ENCODE assay signal across 1 cellular context in genomic region chrX:57591284-57592158, GRCh38.
TF ChIP-seq lines count a peak whose summit lies in the region.

TSS of gene ZXDB (plus strand) at chrX:57592011. CDS start at chrX:57592049, 38 bp downstream.

TF ChIP-seq in K562, 482 proteins besides CTCF, POLR2A, EP300 and RAD21:
- TF ChIP-seq, protein P1, sequence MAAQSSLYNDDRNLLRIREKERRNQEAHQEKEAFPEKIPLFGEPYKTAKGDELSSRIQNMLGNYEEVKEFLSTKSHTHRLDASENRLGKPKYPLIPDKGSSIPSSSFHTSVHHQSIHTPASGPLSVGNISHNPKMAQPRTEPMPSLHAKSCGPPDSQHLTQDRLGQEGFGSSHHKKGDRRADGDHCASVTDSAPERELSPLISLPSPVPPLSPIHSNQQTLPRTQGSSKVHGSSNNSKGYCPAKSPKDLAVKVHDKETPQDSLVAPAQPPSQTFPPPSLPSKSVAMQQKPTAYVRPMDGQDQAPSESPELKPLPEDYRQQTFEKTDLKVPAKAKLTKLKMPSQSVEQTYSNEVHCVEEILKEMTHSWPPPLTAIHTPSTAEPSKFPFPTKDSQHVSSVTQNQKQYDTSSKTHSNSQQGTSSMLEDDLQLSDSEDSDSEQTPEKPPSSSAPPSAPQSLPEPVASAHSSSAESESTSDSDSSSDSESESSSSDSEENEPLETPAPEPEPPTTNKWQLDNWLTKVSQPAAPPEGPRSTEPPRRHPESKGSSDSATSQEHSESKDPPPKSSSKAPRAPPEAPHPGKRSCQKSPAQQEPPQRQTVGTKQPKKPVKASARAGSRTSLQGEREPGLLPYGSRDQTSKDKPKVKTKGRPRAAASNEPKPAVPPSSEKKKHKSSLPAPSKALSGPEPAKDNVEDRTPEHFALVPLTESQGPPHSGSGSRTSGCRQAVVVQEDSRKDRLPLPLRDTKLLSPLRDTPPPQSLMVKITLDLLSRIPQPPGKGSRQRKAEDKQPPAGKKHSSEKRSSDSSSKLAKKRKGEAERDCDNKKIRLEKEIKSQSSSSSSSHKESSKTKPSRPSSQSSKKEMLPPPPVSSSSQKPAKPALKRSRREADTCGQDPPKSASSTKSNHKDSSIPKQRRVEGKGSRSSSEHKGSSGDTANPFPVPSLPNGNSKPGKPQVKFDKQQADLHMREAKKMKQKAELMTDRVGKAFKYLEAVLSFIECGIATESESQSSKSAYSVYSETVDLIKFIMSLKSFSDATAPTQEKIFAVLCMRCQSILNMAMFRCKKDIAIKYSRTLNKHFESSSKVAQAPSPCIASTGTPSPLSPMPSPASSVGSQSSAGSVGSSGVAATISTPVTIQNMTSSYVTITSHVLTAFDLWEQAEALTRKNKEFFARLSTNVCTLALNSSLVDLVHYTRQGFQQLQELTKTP (IDR thresholded peaks at IDR 0.05; ENCODE audit: low read depth in 1 of 2, partially characterized antibody in 2 of 2), result peak in 1 of 2 experiments; percentile 70
